17 cellular contexts compared by ENCODE assay signal in the genomic region with DNA sequence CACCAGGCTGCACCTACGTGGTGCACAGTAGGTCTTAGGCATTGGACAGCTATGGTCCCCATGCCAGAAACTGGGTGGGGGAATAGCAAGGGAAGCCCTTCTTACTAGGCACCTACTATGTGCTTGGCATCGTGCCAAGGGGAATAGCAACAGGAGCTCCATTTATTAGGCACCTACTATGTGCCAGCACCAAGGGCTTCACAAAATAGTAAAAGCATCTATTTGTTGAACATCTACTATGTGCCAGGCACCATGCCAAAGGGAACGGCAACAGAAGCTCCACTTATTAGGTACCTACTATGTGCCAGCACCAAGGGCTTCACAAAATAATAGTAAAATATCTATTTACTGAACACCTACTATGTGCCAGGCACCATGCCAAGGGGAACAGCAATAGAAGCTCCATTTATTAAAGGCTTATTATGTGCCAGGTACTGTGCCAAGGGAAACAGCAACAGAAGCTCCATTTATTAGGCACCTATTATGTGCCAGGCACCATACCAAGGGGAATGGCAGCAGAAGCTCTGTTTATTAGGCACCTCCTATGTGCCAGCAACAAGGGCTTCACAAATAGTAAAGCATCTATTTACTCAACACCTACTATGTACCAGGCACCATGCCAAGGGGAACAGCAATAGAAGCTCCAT.
DNase-seq lines count a peak whose midpoint lies in the region; ATAC-seq and TF ChIP-seq lines count a peak whose summit lies in the region.
"Had no signal": no experiment of that assay in that cellular context is flagged by ENCODE, and none has a peak within 500 bp of the region (broad histone marks: within the 10 kb centered on the region; RNA-seq: fewer than 3 reads in every experiment).

No MANE protein-coding gene starts in this region.

- CTCF ChIA-PET in SK-N-SH (lab: Yijun Ruan, JAX): interaction anchor here (0.6 to 1.3 kb wide), 4 partner anchors 15 to 193 kb away, joined by 3 to 4 read pairs (median 3); no protein-coding TSS in a partner anchor

- H3K4me2 ChIP-seq in SK-N-SH: no peak overlapping the region
- H3K4me2 ChIP-seq: KMS-11 had no signal

- no peaks in the 10 kb centered on the region for H3K9me2 ChIP-seq in SK-N-SH

- H3K4me3 ChIP-seq in SK-N-SH (ENCODE audit: low read depth in 2 of 2, low read length in 1 of 2): no peak overlapping the region
- no peak overlapping the region for H3K4me3 ChIP-seq in astrocyte of the spinal cord (ENCODE audit: low read depth, low read length)
- no peak overlapping the region for H3K4me3 ChIP-seq in mucosa of descending colon
- no peak overlapping the region for H3K4me3 ChIP-seq in dorsolateral prefrontal cortex

- H3K9ac ChIP-seq in SK-N-SH: no peak overlapping the region
- H3K9ac ChIP-seq: KMS-11 had no signal

- H3K4me1 ChIP-seq in SK-N-SH (ENCODE audit: control insufficient read depth in 1 of 2, insufficient read depth in 2 of 2, low read depth in 1 of 2, low read length in 1 of 2) (no peaks in the 10 kb centered on the region), mucosa of descending colon (ENCODE audit: low read depth) (no peaks in the 10 kb centered on the region)

- POLR2A ChIA-PET in SK-N-SH (lab: Yijun Ruan, JAX): no interaction called here

- ATAC-seq in SK-N-SH treated with all-trans-retinoic acid at 6 μM for 48 hours (no peak), mucosa of descending colon (no peak), HG03520 (IDR thresholded peaks at IDR 0.05; ENCODE audit: unreplicated experiment) (no peak)
- ATAC-seq: PC-3 had no signal

- H3K36me3 ChIP-seq in SK-N-SH (replicated peaks in 1 of 2; ENCODE audit: control insufficient read depth in 1 of 2, insufficient read depth in 2 of 2, low read length in 1 of 2): peaks cover 16 to 19% of the 10 kb centered on the region in 2 experiments
- no peaks in the 10 kb centered on the region for H3K36me3 ChIP-seq in mucosa of descending colon (ENCODE audit: low read depth)

- intact Hi-C loops in mucosa of descending colon (cut with DNase I, micrococcal nuclease) (no loop called here), dorsolateral prefrontal cortex (cut with DNase I) (no loop called here)

- H3K27ac ChIP-seq in SK-N-SH (ENCODE audit: low read depth in 2 of 2, low read length in 1 of 2) (no peak overlapping the region), dorsolateral prefrontal cortex (no peak overlapping the region)
- H3K27ac ChIP-seq: KMS-11 had no signal

- no peak overlapping the region for H2AFZ ChIP-seq in SK-N-SH (ENCODE audit: low read depth)

- no peak for TF ChIP-seq EP300 in SK-N-SH (IDR thresholded peaks at IDR 0.05; ENCODE audit: borderline replicate concordance in 1 of 2, low read depth in 1 of 2, low read length in 1 of 2)
- TF ChIP-seq EP300 in Ishikawa (IDR thresholded peaks at IDR 0.05; ENCODE audit: borderline replicate concordance): no peak

- 55% methylated on average over 3 of the region's 3 CpGs for WGBS in SK-N-SH (ENCODE audit: low lambda C conversion rate)

- DNase-seq in SK-N-SH: no peak
- DNase-seq in astrocyte of the spinal cord (ENCODE audit: low read depth, low spot score): peak; percentile 10
- DNase-seq in mucosa of descending colon: no peak
- no peak for DNase-seq in dorsolateral prefrontal cortex
- DNase-seq: GF-D8, NCI-H1436 treated with DMSO at 0.1 percent for 48 hours, NCI-H2029, NCI-H2227 treated with DMSO at 0.1 percent for 48 hours, NCI-H510A treated with DMSO at 0.1 percent for 48 hours, NCI-H82, PC-3, RPMI8226, SHP77 treated with DMSO at 0.1 percent for 48 hours had no signal

- no peak for TF ChIP-seq RAD21 in SK-N-SH (IDR thresholded peaks at IDR 0.05; ENCODE audit: low read length)
- TF ChIP-seq RAD21 in Ishikawa (IDR thresholded peaks at IDR 0.05; ENCODE audit: low read depth): no peak

- H4K20me1 ChIP-seq in SK-N-SH (ENCODE audit: insufficient read depth): peaks cover 15% of the 10 kb centered on the region

- no peaks in the 10 kb centered on the region for H3K27me3 ChIP-seq in SK-N-SH (ENCODE audit: insufficient read depth)
- no peaks in the 10 kb centered on the region for H3K27me3 ChIP-seq in dorsolateral prefrontal cortex

- H3K9me3 ChIP-seq in SK-N-SH (no peaks in the 10 kb centered on the region), mucosa of descending colon (no peaks in the 10 kb centered on the region)

- in situ Hi-C loops in astrocyte of the spinal cord (cut with HindIII; ENCODE audit: low sequenced_read_pairs): no loop called here

- no peaks in the 10 kb centered on the region for H3K79me2 ChIP-seq in SK-N-SH (ENCODE audit: insufficient read depth)

- TF ChIP-seq CTCF in SK-N-SH (IDR thresholded peaks at IDR 0.05): no peak
- TF ChIP-seq CTCF in astrocyte of the spinal cord (IDR thresholded peaks at IDR 0.05; ENCODE audit: low read depth, low read length): no peak
- no peak for TF ChIP-seq CTCF in mucosa of descending colon (IDR thresholded peaks at IDR 0.05)
- no peak for TF ChIP-seq CTCF in dorsolateral prefrontal cortex (IDR thresholded peaks at IDR 0.05 in 54 of 56, conservative IDR thresholded peaks at IDR 0.05 in 2 of 56; ENCODE audit: low read depth in 1 of 56, partially characterized antibody in 56 of 56)

- H3F3A ChIP-seq in SK-N-SH (replicated peaks; ENCODE audit: insufficient read depth): peaks cover 8% of the 10 kb centered on the region

TF ChIP-seq in SK-N-SH, 30 proteins besides CTCF, POLR2A, EP300 and RAD21:
- TF ChIP-seq NFIC (IDR thresholded peaks at IDR 0.05; ENCODE audit: borderline replicate concordance): peak; percentile 58; the same call in 1 of the 2 replicates
- no peak for TF ChIP-seq EZH2phosphoT487 (IDR thresholded peaks at IDR 0.05; ENCODE audit: borderline replicate concordance, low read depth)

TF ChIP-seq in SK-N-SH treated with all-trans-retinoic acid at 6 μM for 48 hours, 23 proteins besides CTCF, POLR2A, EP300 and RAD21 (continues in another document):
- TF ChIP-seq, protein P1, sequence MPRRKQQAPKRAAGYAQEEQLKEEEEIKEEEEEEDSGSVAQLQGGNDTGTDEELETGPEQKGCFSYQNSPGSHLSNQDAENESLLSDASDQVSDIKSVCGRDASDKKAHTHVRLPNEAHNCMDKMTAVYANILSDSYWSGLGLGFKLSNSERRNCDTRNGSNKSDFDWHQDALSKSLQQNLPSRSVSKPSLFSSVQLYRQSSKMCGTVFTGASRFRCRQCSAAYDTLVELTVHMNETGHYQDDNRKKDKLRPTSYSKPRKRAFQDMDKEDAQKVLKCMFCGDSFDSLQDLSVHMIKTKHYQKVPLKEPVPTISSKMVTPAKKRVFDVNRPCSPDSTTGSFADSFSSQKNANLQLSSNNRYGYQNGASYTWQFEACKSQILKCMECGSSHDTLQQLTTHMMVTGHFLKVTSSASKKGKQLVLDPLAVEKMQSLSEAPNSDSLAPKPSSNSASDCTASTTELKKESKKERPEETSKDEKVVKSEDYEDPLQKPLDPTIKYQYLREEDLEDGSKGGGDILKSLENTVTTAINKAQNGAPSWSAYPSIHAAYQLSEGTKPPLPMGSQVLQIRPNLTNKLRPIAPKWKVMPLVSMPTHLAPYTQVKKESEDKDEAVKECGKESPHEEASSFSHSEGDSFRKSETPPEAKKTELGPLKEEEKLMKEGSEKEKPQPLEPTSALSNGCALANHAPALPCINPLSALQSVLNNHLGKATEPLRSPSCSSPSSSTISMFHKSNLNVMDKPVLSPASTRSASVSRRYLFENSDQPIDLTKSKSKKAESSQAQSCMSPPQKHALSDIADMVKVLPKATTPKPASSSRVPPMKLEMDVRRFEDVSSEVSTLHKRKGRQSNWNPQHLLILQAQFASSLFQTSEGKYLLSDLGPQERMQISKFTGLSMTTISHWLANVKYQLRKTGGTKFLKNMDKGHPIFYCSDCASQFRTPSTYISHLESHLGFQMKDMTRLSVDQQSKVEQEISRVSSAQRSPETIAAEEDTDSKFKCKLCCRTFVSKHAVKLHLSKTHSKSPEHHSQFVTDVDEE (CRISPR knock-in tag; IDR thresholded peaks at IDR 0.05): no peak

TF ChIP-seq in Ishikawa, 13 proteins besides CTCF, POLR2A, EP300 and RAD21:
- TF ChIP-seq NFIC (IDR thresholded peaks at IDR 0.05): peak; percentile 76
- TF ChIP-seq ZBTB7A (IDR thresholded peaks at IDR 0.05; ENCODE audit: low read depth): no peak
